Comparison of ENCODE assay signal across 8 cellular contexts in the genomic region with DNA sequence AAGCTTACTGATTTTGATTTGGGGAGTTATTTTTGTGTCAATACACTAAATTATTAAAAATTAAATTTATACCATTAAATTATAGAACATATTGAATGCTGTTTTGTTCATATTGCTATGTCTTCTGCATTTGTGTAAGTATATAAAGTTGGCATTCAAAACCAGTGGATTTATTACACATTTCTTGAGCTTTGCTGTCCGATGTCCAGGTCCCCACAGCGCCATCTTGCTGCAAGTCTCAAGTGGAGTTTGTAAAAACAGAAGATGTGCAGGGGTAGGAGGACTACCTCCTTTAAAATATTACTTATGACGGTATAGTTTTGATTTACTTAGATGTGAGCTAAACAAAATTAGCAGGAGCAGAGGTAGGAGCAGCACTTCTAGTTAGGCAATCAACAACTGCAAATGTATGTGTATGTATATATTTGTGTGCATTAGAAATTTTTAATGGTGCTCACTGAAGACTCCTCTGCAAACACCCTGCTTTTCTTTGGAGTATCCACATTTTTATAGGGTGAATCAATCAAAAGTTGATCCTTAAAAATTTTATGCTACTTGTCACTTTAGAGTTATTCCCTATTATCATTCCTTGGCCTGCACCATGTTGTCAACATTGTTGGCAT. TPM values are rescaled to one million over a fixed set of nuclear protein-coding genes. Genes with fewer than 3 reads are reported as not detected.
DNase-seq lines count a peak whose midpoint lies in the region; ATAC-seq and TF ChIP-seq lines count a peak whose summit lies in the region.

No MANE protein-coding gene starts in this region.

- no peak for ATAC-seq in GM21360 (IDR thresholded peaks at IDR 0.05; ENCODE audit: unreplicated experiment)
- no peak for ATAC-seq in HG03108 (IDR thresholded peaks at IDR 0.05; ENCODE audit: unreplicated experiment)

- DNase-seq in NCI-H82 (lab: John Stamatoyannopoulos, UW) = peak; percentile 41
- DNase-seq in NCI-H82 treated with DMSO at 0.1 percent for 48 hours (lab: John Stamatoyannopoulos, UW; ENCODE audit: unreplicated experiment) = no peak
- DNase-seq in OCI-LY7 (ENCODE audit: low spot score) = peak; percentile 72
- DNase-seq in activated naive CD4-positive, alpha-beta T cell treated with Interleukin-2 at 50 U/mL for 16 hours = peak; percentile 41
- DNase-seq in cardiac muscle cell (ENCODE audit: low read depth in 1 of 2, low spot score in 1 of 2) = peak; percentile 63 to 68
- DNase-seq in smooth muscle cell (lab: John Stamatoyannopoulos, UW; ENCODE audit: unreplicated experiment) = no peak

- H3K4me3 ChIP-seq in OCI-LY7 (ENCODE audit: low read depth, low read length, poor library complexity, severe bottlenecking) (no peak overlapping the region), cardiac muscle cell (no peak overlapping the region), smooth muscle cell (no peak overlapping the region)

- H3K79me2 ChIP-seq in OCI-LY7 (ENCODE audit: insufficient read depth, low read depth, low read length) (peaks cover 64% of the 10 kb centered on the region), smooth muscle cell (ENCODE audit: low read depth) (peaks cover 25% of the 10 kb centered on the region)

- BruUV-seq in OCI-LY7 (replicated peaks; lab: Mats Ljungman, UMichigan) = no TSS peak

- intact Hi-C loops in OCI-LY7 (cut with micrococcal nuclease; ENCODE audit: unreplicated experiment) = loop anchor here (1.0 to 5.0 kb wide), 2 partner anchors 47 to 300 kb away; no protein-coding TSS in a partner anchor

- no peak overlapping the region for H3K9ac ChIP-seq in smooth muscle cell (ENCODE audit: low read depth)

- peaks cover 49% of the 10 kb centered on the region for H3K36me3 ChIP-seq in OCI-LY7 (ENCODE audit: insufficient read depth, low read length)
- H3K36me3 ChIP-seq in cardiac muscle cell = no peaks in the 10 kb centered on the region
- H3K36me3 ChIP-seq in smooth muscle cell (ENCODE audit: low read depth) = no peaks in the 10 kb centered on the region

- H2AFZ ChIP-seq in OCI-LY7 (ENCODE audit: low read length) (no peak overlapping the region), smooth muscle cell (ENCODE audit: low read depth) (no peak overlapping the region)

- H4K20me1 ChIP-seq in OCI-LY7 (ENCODE audit: insufficient read depth, low read length) (no peaks in the 10 kb centered on the region), smooth muscle cell (ENCODE audit: low read depth) (peaks cover 87% of the 10 kb centered on the region)

- TF ChIP-seq CTCF in OCI-LY7 (conservative IDR thresholded peaks at IDR 0.05; ENCODE audit: low read length) (peak; percentile 95), cardiac muscle cell (IDR thresholded peaks at IDR 0.05; ENCODE audit: low read depth, low read length) (peak; percentile 67), smooth muscle cell (IDR thresholded peaks at IDR 0.05; ENCODE audit: borderline replicate concordance, insufficient read depth, poor library complexity, severe bottlenecking) (peak; percentile 55)

- POLR2A ChIA-PET in OCI-LY7 (lab: Charles Lee) = interaction anchor here (0.6 to 2.1 kb wide), 22 partner anchors 9 to 309 kb away, joined by 3 to 13 read pairs (median 4); a partner anchor contains a TSS

- peaks cover 59% of the 10 kb centered on the region for H3K4me1 ChIP-seq in OCI-LY7 (ENCODE audit: insufficient read depth, low read length, poor library complexity, severe bottlenecking)
- H3K4me1 ChIP-seq in cardiac muscle cell (ENCODE audit: low read depth) = peaks cover 57% of the 10 kb centered on the region
- H3K4me1 ChIP-seq in smooth muscle cell (ENCODE audit: low read depth) = peaks cover 35% of the 10 kb centered on the region

- WGBS in smooth muscle cell (ENCODE audit: low lambda C conversion rate) = 34% methylated on average over 3 of the region's 3 CpGs

- CTCF ChIA-PET in OCI-LY7 (lab: Charles Lee; ENCODE audit: unreplicated experiment) = interaction anchor here (0.6 to 1.6 kb wide), 7 partner anchors 9 to 307 kb away, joined by 3 to 6 read pairs (median 3); no protein-coding TSS in a partner anchor

- H3F3A ChIP-seq in smooth muscle cell (ENCODE audit: low read depth) = peaks cover 11% of the 10 kb centered on the region

- no peaks in the 10 kb centered on the region for H3K27me3 ChIP-seq in cardiac muscle cell
- H3K27me3 ChIP-seq in smooth muscle cell (ENCODE audit: low read depth) = no peaks in the 10 kb centered on the region

- no peaks in the 10 kb centered on the region for H3K9me3 ChIP-seq in OCI-LY7 (ENCODE audit: low read length)
- H3K9me3 ChIP-seq in cardiac muscle cell (ENCODE audit: low read depth) = no peaks in the 10 kb centered on the region
- H3K9me3 ChIP-seq in smooth muscle cell (replicated peaks; ENCODE audit: low read depth) = no peaks in the 10 kb centered on the region

- H3K27ac ChIP-seq in OCI-LY7 (ENCODE audit: low read depth, low read length, poor library complexity, severe bottlenecking) (peak overlapping the region; percentile 24), cardiac muscle cell (peak overlapping the region; percentile 95), smooth muscle cell (ENCODE audit: low read depth) (peak overlapping the region; percentile 45)

- H3K4me2 ChIP-seq in OCI-LY7 (ENCODE audit: low read length) = peak overlapping the region; percentile 37; the same call in 1 of the 2 replicates
- H3K4me2 ChIP-seq in smooth muscle cell = no peak overlapping the region

- no peaks in the 10 kb centered on the region for H3K9me2 ChIP-seq in OCI-LY7 (ENCODE audit: insufficient read depth, low read length)

RNA-seq across cellular contexts. Expression of a gene that starts 37.4 kb away (rescaled TPM):
- total RNA-seq in OCI-LY7 (2014; rRNA removed; shearing (Covaris generic)) = 11.8 and 12.6 TPM in 2 replicates
- total RNA-seq in OCI-LY7 (2022) (21.5 and 31.8 TPM in 2 replicates), cardiac muscle cell (52.9 and 65.2 TPM in 2 replicates), smooth muscle cell (30.7 and 38.5 TPM in 2 replicates)
- polyA plus RNA-seq in cardiac muscle cell (23.8 and 33.6 TPM in 2 replicates), smooth muscle cell (5.1 and 8.0 TPM in 2 replicates)

Comparison
In these comparisons a context has a peak if more than half of its experiments do, and no peak if none do; other contexts are left out.
1. DNase-seq: peak in NCI-H82 (single experiment), OCI-LY7 (single experiment), activated naive CD4-positive, alpha-beta T cell treated with Interleukin-2 at 50 U/mL for 16 hours (single experiment) and cardiac muscle cell (2 of 2); none in NCI-H82 treated with DMSO at 0.1 percent for 48 hours (single experiment) and smooth muscle cell (single experiment).
2. H3K27ac ChIP-seq: peak in every context shown above with its lines; median percentile 95 in cardiac muscle cell; 45 in smooth muscle cell; 24 in OCI-LY7.
3. Peak in every context shown above with its lines, with median percentiles within 50 percentile points of each other: CTCF ChIP-seq.